In the genomic region with DNA sequence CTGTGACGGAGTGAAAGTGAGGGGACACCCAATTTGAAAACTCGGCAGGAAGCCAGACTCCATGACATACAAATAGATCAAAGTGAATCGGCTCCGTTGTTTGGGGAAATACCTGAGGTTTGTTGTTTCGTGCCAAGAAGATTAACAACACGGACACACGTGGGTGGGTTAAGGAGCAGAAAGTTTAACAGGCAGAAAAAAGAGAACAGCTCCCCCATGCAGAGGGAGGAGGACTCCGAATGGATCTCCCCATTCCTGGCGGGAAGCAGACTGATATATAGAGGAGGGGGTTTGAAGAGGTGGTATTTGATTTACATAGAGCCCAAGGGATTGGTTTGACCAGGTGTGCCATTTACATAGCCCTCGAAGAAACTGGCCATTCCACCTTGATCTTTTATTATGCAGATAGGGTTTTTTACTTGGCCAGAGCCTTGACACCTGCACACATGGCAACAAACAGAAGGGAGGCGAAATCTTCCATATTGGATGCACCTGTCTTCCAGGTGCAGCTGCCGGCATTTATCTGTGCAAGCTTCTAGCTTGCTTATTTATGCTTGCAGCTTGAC, we compare ENCODE assay signal across 18 cellular contexts. TPM values are rescaled to one million over a fixed set of nuclear protein-coding genes. Genes with fewer than 3 reads are reported as not detected.
A peak's percentile ranks its signal among the peaks of the same experiment; 100 is the strongest.
DNase-seq lines count a peak whose midpoint lies in the region; ATAC-seq, FAIRE-seq and TF ChIP-seq lines count a peak whose summit lies in the region.
"Had no signal": no experiment of that assay in that cellular context is flagged by ENCODE, and none has a peak within 500 bp of the region (broad histone marks: within the 10 kb centered on the region; RNA-seq: fewer than 3 reads in every experiment).

No MANE protein-coding gene starts in this region.

- FAIRE-seq in kidney (lab: Jason Lieb, UNC): no peak
- FAIRE-seq: islet of Langerhans had no signal

- no peak for ATAC-seq in naive B cell (ENCODE audit: low read depth in 2 of 2)
- no peak for ATAC-seq in activated CD8-positive, alpha-beta T cell treated with anti-CD3 and anti-CD28 coated beads, Interleukin-2, amount 10 ng/mL, durations not matched to agents 7 days and 5 days
- ATAC-seq: right cardiac atrium, SK-N-SH treated with all-trans-retinoic acid at 6 μM for 48 hours had no signal

- H3K27ac Mint-ChIP-seq in activated CD4-positive, alpha-beta T cell treated with anti-CD3 and anti-CD28 coated beads, Interleukin-2, amount 10 ng/mL, durations not matched to agents 7 days and 5 days: peak overlapping the region; percentile 41
- peak overlapping the region; percentile 13 to 93 (median 58) for H3K27ac Mint-ChIP-seq in naive B cell
- no peak overlapping the region for H3K27ac Mint-ChIP-seq in activated CD8-positive, alpha-beta T cell treated with anti-CD3 and anti-CD28 coated beads, Interleukin-2, amount 10 ng/mL, durations not matched to agents 7 days and 5 days
- H3K27ac Mint-ChIP-seq: neural progenitor cell had no signal

- H3K4me3 ChIP-seq in kidney (ENCODE audit: low read length in 2 of 2): no peak overlapping the region
- H3K4me3 ChIP-seq in BE2C (ENCODE audit: low read depth, low read length): no peak overlapping the region
- H3K4me3 ChIP-seq: MG63, neural progenitor cell had no signal

- H3K27ac ChIP-seq in kidney (ENCODE audit: low read depth in 2 of 2, low read length in 2 of 2): no peak overlapping the region
- H3K27ac ChIP-seq: epithelial cell of prostate, neural progenitor cell, VCaP had no signal

- peaks cover 0 to 3% of the 10 kb centered on the region in 2 donors for H3K36me3 ChIP-seq in kidney (ENCODE audit: control insufficient read depth in 1 of 2, insufficient read depth in 2 of 2, low read length in 2 of 2)
- H3K36me3 ChIP-seq in BE2C: no peaks in the 10 kb centered on the region
- H3K36me3 ChIP-seq: MG63, neural progenitor cell had no signal

- H3K9ac ChIP-seq in kidney (ENCODE audit: low read length in 2 of 2): no peak overlapping the region
- H3K9ac ChIP-seq: neural progenitor cell had no signal

- intact Hi-C loops in kidney (cut with DNase I): no loop called here

- no peak for DNase-seq in activated CD4-positive, alpha-beta T cell treated with anti-CD3 and anti-CD28 coated beads, Interleukin-2, amount 10 ng/mL, durations not matched to agents 7 days and 5 days
- DNase-seq in activated CD4-positive, alpha-beta T cell treated with anti-CD3 and anti-CD28 coated beads for 1 hour: no peak
- DNase-seq in LoVo (ENCODE audit: low spot score) (peak; percentile 41), astrocyte of the hippocampus (ENCODE audit: low read depth, low spot score) (peak; percentile 14), naive B cell (no peak), kidney (no peak), BE2C (no peak)
- DNase-seq in activated CD8-positive, alpha-beta T cell treated with anti-CD3 and anti-CD28 coated beads, Interleukin-2, amount 10 ng/mL, durations not matched to agents 7 days and 5 days: no peak
- DNase-seq: activated effector memory CD4-positive, alpha-beta T cell treated with anti-CD3 and anti-CD28 coated beads, Interleukin-2, amount 50 U/mL, for 16 hours; MG63; NCI-H2029 treated with DMSO at 0.1 percent for 48 hours; NCI-H774; right cardiac atrium had no signal

- peaks cover 3% of the 10 kb centered on the region for H3K27me3 Mint-ChIP-seq in activated CD4-positive, alpha-beta T cell treated with anti-CD3 and anti-CD28 coated beads, Interleukin-2, amount 10 ng/mL, durations not matched to agents 7 days and 5 days
- peaks cover 0 to 5% (median 0%) of the 10 kb centered on the region in 3 donors for H3K27me3 Mint-ChIP-seq in naive B cell
- peaks cover 3% of the 10 kb centered on the region for H3K27me3 Mint-ChIP-seq in activated CD8-positive, alpha-beta T cell treated with anti-CD3 and anti-CD28 coated beads, Interleukin-2, amount 10 ng/mL, durations not matched to agents 7 days and 5 days (ENCODE audit: low read depth)

- no peaks in the 10 kb centered on the region for H3K9me3 Mint-ChIP-seq in activated CD4-positive, alpha-beta T cell treated with anti-CD3 and anti-CD28 coated beads, Interleukin-2, amount 10 ng/mL, durations not matched to agents 7 days and 5 days
- H3K9me3 Mint-ChIP-seq in naive B cell: peaks cover 0 to 5% (median 0%) of the 10 kb centered on the region in 7 donors
- no peaks in the 10 kb centered on the region for H3K9me3 Mint-ChIP-seq in activated CD8-positive, alpha-beta T cell treated with anti-CD3 and anti-CD28 coated beads, Interleukin-2, amount 10 ng/mL, durations not matched to agents 7 days and 5 days (ENCODE audit: insufficient read depth)

- H3K4me1 ChIP-seq in kidney (ENCODE audit: control insufficient read depth in 1 of 2, insufficient read depth in 1 of 2, low read depth in 1 of 2, low read length in 2 of 2): peaks cover 3 to 4% of the 10 kb centered on the region in 2 donors
- H3K4me1 ChIP-seq in BE2C: no peaks in the 10 kb centered on the region
- H3K4me1 ChIP-seq: neural progenitor cell had no signal

- H3K9me3 ChIP-seq in kidney (ENCODE audit: control insufficient read depth in 1 of 2, low read length in 2 of 2): no peaks in the 10 kb centered on the region
- no peaks in the 10 kb centered on the region for H3K9me3 ChIP-seq in BE2C
- H3K9me3 ChIP-seq: MG63 had no signal

- no peak for TF ChIP-seq CTCF in kidney (IDR thresholded peaks at IDR 0.05; ENCODE audit: borderline replicate concordance, extremely low read depth, insufficient read depth)
- no peak for TF ChIP-seq CTCF in BE2C (IDR thresholded peaks at IDR 0.05; ENCODE audit: low read depth, low read length)

- peaks cover 23% of the 10 kb centered on the region for H3K36me3 Mint-ChIP-seq in activated CD4-positive, alpha-beta T cell treated with anti-CD3 and anti-CD28 coated beads, Interleukin-2, amount 10 ng/mL, durations not matched to agents 7 days and 5 days (ENCODE audit: low read depth)
- H3K36me3 Mint-ChIP-seq in naive B cell: peaks cover 0 to 8% of the 10 kb centered on the region in 2 donors
- peaks cover 23% of the 10 kb centered on the region for H3K36me3 Mint-ChIP-seq in activated CD8-positive, alpha-beta T cell treated with anti-CD3 and anti-CD28 coated beads, Interleukin-2, amount 10 ng/mL, durations not matched to agents 7 days and 5 days (ENCODE audit: low read depth)

- POLR2A ChIA-PET in activated CD4-positive, alpha-beta T cell treated with anti-CD3 and anti-CD28 coated beads, Interleukin-2, amount 10 ng/mL, durations not matched to agents 7 days and 5 days (lab: Charles Lee): interaction anchor here (0.7 kb wide), 1 partner anchor 9 kb away, joined by 3 read pairs; no protein-coding TSS in a partner anchor
- POLR2A ChIA-PET in activated CD8-positive, alpha-beta T cell treated with anti-CD3 and anti-CD28 coated beads, Interleukin-2, amount 10 ng/mL, durations not matched to agents 7 days and 5 days (lab: Charles Lee): no interaction called here

- CTCF ChIA-PET in activated CD4-positive, alpha-beta T cell treated with anti-CD3 and anti-CD28 coated beads, Interleukin-2, amount 10 ng/mL, durations not matched to agents 7 days and 5 days (lab: Charles Lee): interaction anchor here (1.4 kb wide), 1 partner anchor 17 kb away, joined by 3 read pairs; no protein-coding TSS in a partner anchor
- CTCF ChIA-PET in activated CD8-positive, alpha-beta T cell treated with anti-CD3 and anti-CD28 coated beads, Interleukin-2, amount 10 ng/mL, durations not matched to agents 7 days and 5 days (lab: Charles Lee): interaction anchor here (1.5 kb wide), 1 partner anchor 24 kb away, joined by 4 read pairs; no protein-coding TSS in a partner anchor

- no peak overlapping the region for H3K4me3 Mint-ChIP-seq in activated CD4-positive, alpha-beta T cell treated with anti-CD3 and anti-CD28 coated beads, Interleukin-2, amount 10 ng/mL, durations not matched to agents 7 days and 5 days
- H3K4me3 Mint-ChIP-seq in naive B cell: peak overlapping the region in 1 of 8 donors; percentile 68
- H3K4me3 Mint-ChIP-seq in activated CD8-positive, alpha-beta T cell treated with anti-CD3 and anti-CD28 coated beads, Interleukin-2, amount 10 ng/mL, durations not matched to agents 7 days and 5 days: no peak overlapping the region
- H3K4me3 Mint-ChIP-seq: neural progenitor cell had no signal

- H3K27me3 ChIP-seq in BE2C: no peaks in the 10 kb centered on the region
- H3K27me3 ChIP-seq: MG63, neural progenitor cell had no signal

- peaks cover 23% of the 10 kb centered on the region for H3K4me1 Mint-ChIP-seq in activated CD4-positive, alpha-beta T cell treated with anti-CD3 and anti-CD28 coated beads, Interleukin-2, amount 10 ng/mL, durations not matched to agents 7 days and 5 days
- H3K4me1 Mint-ChIP-seq in naive B cell: peaks cover 19 to 27% (median 21%) of the 10 kb centered on the region in 3 donors
- H3K4me1 Mint-ChIP-seq in activated CD8-positive, alpha-beta T cell treated with anti-CD3 and anti-CD28 coated beads, Interleukin-2, amount 10 ng/mL, durations not matched to agents 7 days and 5 days (ENCODE audit: low read depth): peaks cover 19% of the 10 kb centered on the region

RNA-seq across cellular contexts. Expression of gene SACM1L, which starts 4.8 kb away (rescaled TPM):
- total RNA-seq in activated CD4-positive, alpha-beta T cell treated with anti-CD3 and anti-CD28 coated beads, Interleukin-2, amount 10 ng/mL, durations not matched to agents 7 days and 5 days: 10 to 100 TPM; 57.6 to 61.3 TPM
- 10 to 100 TPM in 4 of 6 donors, 1 to 10 TPM in 2; 7.3 to 19.2 (median 15.4) TPM for polyA plus RNA-seq in naive B cell (ENCODE audit: low read depth in 6 of 6)
- total RNA-seq in activated CD8-positive, alpha-beta T cell treated with anti-CD3 and anti-CD28 coated beads, Interleukin-2, amount 10 ng/mL, durations not matched to agents 7 days and 5 days: 10 to 100 TPM; 89.8 to 96.4 TPM
- 53.1 TPM for total RNA-seq in kidney
- 27.1 TPM for polyA plus RNA-seq in kidney (ENCODE audit: insufficient read depth, low read depth, low replicate concordance)
- 31.2 TPM for polyA plus RNA-seq in BE2C (2012; ENCODE audit: insufficient read depth, insufficient read length, low read depth)

Comparison
In these comparisons a context has a peak if more than half of its experiments do, and no peak if none do; other contexts are left out.
1. DNase-seq: peak in LoVo (single experiment) and astrocyte of the hippocampus (single experiment); none in activated CD4-positive, alpha-beta T cell treated with anti-CD3 and anti-CD28 coated beads, Interleukin-2, amount 10 ng/mL, durations not matched to agents 7 days and 5 days (single experiment), activated CD4-positive, alpha-beta T cell treated with anti-CD3 and anti-CD28 coated beads for 1 hour (single experiment), naive B cell (single experiment), activated CD8-positive, alpha-beta T cell treated with anti-CD3 and anti-CD28 coated beads, Interleukin-2, amount 10 ng/mL, durations not matched to agents 7 days and 5 days (single experiment), kidney (single experiment) and BE2C (single experiment).